Comparison of ENCODE assay signal across 17 cellular contexts in the genomic region with DNA sequence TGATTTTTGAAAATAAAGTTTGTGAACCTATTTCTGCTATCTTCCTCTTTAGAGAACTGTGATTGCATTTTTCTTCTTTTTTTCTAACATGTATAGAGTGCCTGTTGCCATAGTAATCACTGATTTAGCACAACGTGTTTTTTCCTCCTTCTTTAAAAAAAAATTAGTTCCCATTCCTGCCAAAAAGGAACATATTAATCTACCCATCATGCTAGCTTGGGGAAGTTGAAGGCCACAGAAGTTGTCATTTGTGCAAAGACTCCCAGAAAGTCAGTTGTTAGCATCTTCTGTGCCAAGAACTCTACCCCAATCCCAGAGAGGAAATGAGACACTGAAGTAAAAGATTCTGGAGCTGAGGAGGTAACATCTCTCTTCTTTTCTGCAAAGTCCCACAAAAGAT. TPM values are rescaled to one million over a fixed set of nuclear protein-coding genes. Genes with fewer than 3 reads are reported as not detected.
DNase-seq lines count a peak whose midpoint lies in the region; ATAC-seq and TF ChIP-seq lines count a peak whose summit lies in the region.
"Had no signal": no experiment of that assay in that cellular context is flagged by ENCODE, and none has a peak within 500 bp of the region (broad histone marks: within the 10 kb centered on the region; RNA-seq: fewer than 3 reads in every experiment).

No MANE protein-coding gene starts in this region.

- H3K27me3 ChIP-seq in lower lobe of right lung (ENCODE audit: low read depth) (no peaks in the 10 kb centered on the region), SJCRH30 (no peaks in the 10 kb centered on the region)
- H3K27me3 ChIP-seq: ascending aorta, SJSA1 had no signal

- H3K36me3 Mint-ChIP-seq in brain (peaks cover 13% of the 10 kb centered on the region), type B pancreatic cell (no peaks in the 10 kb centered on the region)

- no peaks in the 10 kb centered on the region for H3K4me1 ChIP-seq in lower lobe of right lung
- H3K4me1 ChIP-seq in SJCRH30 = no peaks in the 10 kb centered on the region
- H3K4me1 ChIP-seq: SJSA1 had no signal

- intact Hi-C loops in lower lobe of right lung (cut with DNase I) = no loop called here

- H3K27ac Mint-ChIP-seq in brain (peak overlapping the region in 3 of 5 experiments; percentile 63 to 77 (median 68)), type B pancreatic cell (peak overlapping the region; percentile 40)
- H3K27ac Mint-ChIP-seq: activated CD8-positive, alpha-beta T cell treated with anti-CD3 and anti-CD28 coated beads, Interleukin-2, amount 10 ng/mL, durations not matched to agents 7 days and 5 days; activated T-helper 2 cell treated with anti-CD3 and anti-CD28 coated beads, Interferon-gamma antibody, Interleukin-2, Interleukin-4, amounts not matched to agents 10 μg/mL and 5 μg/mL and 100 μg/mL, durations not matched to agents 14 hours and 24 hours and 36 hours had no signal

- H3K9me3 Mint-ChIP-seq in brain = peaks cover 0 to 3% (median 0%) of the 10 kb centered on the region in 5 experiments
- H3K9me3 Mint-ChIP-seq in type B pancreatic cell = no peaks in the 10 kb centered on the region
- H3K9me3 Mint-ChIP-seq: activated T-helper 2 cell treated with anti-CD3 and anti-CD28 coated beads, Interferon-gamma antibody, Interleukin-2, Interleukin-4, amounts not matched to agents 10 μg/mL and 5 μg/mL and 100 μg/mL, durations not matched to agents 14 hours and 24 hours and 36 hours had no signal

- DNase-seq in NCI-H82 (lab: John Stamatoyannopoulos, UW) (peak; percentile 21), NCI-H82 treated with DMSO at 0.1 percent for 48 hours (lab: John Stamatoyannopoulos, UW; ENCODE audit: unreplicated experiment) (no peak), lower lobe of right lung (no peak), type B pancreatic cell (ENCODE audit: extremely low spot score, unreplicated experiment) (no peak), SJCRH30 (no peak), NCI-H748 (lab: John Stamatoyannopoulos, UW; ENCODE audit: unreplicated experiment) (no peak), NCI-H146 (lab: John Stamatoyannopoulos, UW) (no peak)
- DNase-seq: 8988T; activated CD8-positive, alpha-beta T cell treated with anti-CD3 and anti-CD28 coated beads, Interleukin-2, amount 10 ng/mL, durations not matched to agents 7 days and 5 days; mucosa of descending colon; NCI-H2081 treated with DMSO at 0.1 percent for 48 hours; NCI-H748 treated with DMSO at 0.1 percent for 48 hours; posterior cingulate gyrus had no signal

- no peak overlapping the region for H3K4me3 Mint-ChIP-seq in brain
- no peak overlapping the region for H3K4me3 Mint-ChIP-seq in type B pancreatic cell
- H3K4me3 Mint-ChIP-seq: activated CD8-positive, alpha-beta T cell treated with anti-CD3 and anti-CD28 coated beads, Interleukin-2, amount 10 ng/mL, durations not matched to agents 7 days and 5 days had no signal

- ATAC-seq in lower lobe of right lung = peak; percentile 79 to 81
- ATAC-seq: activated CD8-positive, alpha-beta T cell treated with anti-CD3 and anti-CD28 coated beads, Interleukin-2, amount 10 ng/mL, durations not matched to agents 7 days and 5 days; mucosa of descending colon had no signal

- H3K4me1 Mint-ChIP-seq in brain (peaks cover 60% of the 10 kb centered on the region), type B pancreatic cell (ENCODE audit: unreplicated experiment) (peaks cover 24% of the 10 kb centered on the region)

- no peak for TF ChIP-seq CTCF in brain (conservative IDR thresholded peaks at IDR 0.05)
- TF ChIP-seq CTCF in lower lobe of right lung (IDR thresholded peaks at IDR 0.05) = no peak
- no peak for TF ChIP-seq CTCF in type B pancreatic cell (conservative IDR thresholded peaks at IDR 0.05)

- H3K9me3 ChIP-seq in lower lobe of right lung (no peaks in the 10 kb centered on the region), SJCRH30 (replicated peaks) (no peaks in the 10 kb centered on the region)
- H3K9me3 ChIP-seq: ascending aorta, mucosa of descending colon, SJSA1 had no signal

- H3K27me3 Mint-ChIP-seq in brain (no peaks in the 10 kb centered on the region), type B pancreatic cell (no peaks in the 10 kb centered on the region)

- H3K36me3 ChIP-seq in lower lobe of right lung (no peaks in the 10 kb centered on the region), SJCRH30 (no peaks in the 10 kb centered on the region)
- H3K36me3 ChIP-seq: ascending aorta, SJSA1 had no signal

- H3K4me3 ChIP-seq in lower lobe of right lung (no peak overlapping the region), SJCRH30 (no peak overlapping the region)
- H3K4me3 ChIP-seq: ascending aorta, mucosa of descending colon, SJSA1 had no signal

- peak overlapping the region; percentile 8 for H3K27ac ChIP-seq in lower lobe of right lung
- H3K27ac ChIP-seq in SJCRH30 = no peak overlapping the region
- H3K27ac ChIP-seq: SJSA1 had no signal

RNA-seq across cellular contexts. Expression of gene SLC8A1, which starts 57.3 kb away (rescaled TPM):
- polyA plus RNA-seq in brain (ENCODE audit: insufficient read depth, low read depth, low replicate concordance) = 7.6 TPM
- total RNA-seq in lower lobe of right lung (58.5 TPM), type B pancreatic cell (ENCODE audit: low replicate concordance) (21.7 and 42.1 TPM in 2 replicates)
- total RNA-seq in SJCRH30 (2014; rRNA removed; shearing (Covaris generic)) = 27.1 and 27.7 TPM in 2 replicates
